Comparison of ENCODE assay signal across 1 cellular context in genomic region chr2:130142396-130143265, GRCh38.
TF ChIP-seq lines count a peak whose summit lies in the region.

No MANE protein-coding gene starts in this region.

TF ChIP-seq in GM12878, 131 proteins besides CTCF, POLR2A, EP300 and RAD21:
- TF ChIP-seq BHLHE40 (IDR thresholded peaks at IDR 0.05; ENCODE audit: borderline replicate concordance in 1 of 2, low read depth in 2 of 2, low read length in 1 of 2), result 0 out of 4 replicates have a peak, but pooled peaks of 1 of the 2 experiments have one; percentile 26
